11 cellular contexts compared by ENCODE assay signal in genomic region chr12:15629761-15630160, GRCh38.
DNase-seq lines count a peak whose midpoint lies in the region; ATAC-seq and TF ChIP-seq lines count a peak whose summit lies in the region.
"Had no signal": no experiment of that assay in that cellular context is flagged by ENCODE, and none has a peak within 500 bp of the region (broad histone marks: within the 10 kb centered on the region; RNA-seq: fewer than 3 reads in every experiment).

No MANE protein-coding gene starts in this region.

- TF ChIP-seq CTCF in gastroesophageal sphincter (IDR thresholded peaks at IDR 0.05): no peak

- peak overlapping the region; percentile 92 for H3K9ac ChIP-seq in skeletal muscle satellite cell (ENCODE audit: low read depth, low read length)

- peaks cover 4 to 8% (median 4%) of the 10 kb centered on the region in 3 donors for H3K27me3 Mint-ChIP-seq in immature natural killer cell (ENCODE audit: low read depth in 3 of 3)
- H3K27me3 Mint-ChIP-seq: activated naive CD8-positive, alpha-beta T cell treated with anti-CD3 and anti-CD28 coated beads for 36 hours had no signal

- H3K27ac ChIP-seq in angular gyrus (ENCODE audit: low read depth, low read length) (peak overlapping the region; percentile 49), gastroesophageal sphincter (peak overlapping the region; percentile 79 to 88 (median 86))

- ATAC-seq in gastroesophageal sphincter: no peak

- 45 to 47% methylated on average over 3 of the region's 3 CpGs for WGBS in gastroesophageal sphincter (ENCODE audit: low coverage in 1 of 2), 2 donors

- H3K4me3 ChIP-seq in gastroesophageal sphincter (no peak overlapping the region), skeletal muscle satellite cell (ENCODE audit: low read length) (peak overlapping the region; percentile 5)

- H3K36me3 Mint-ChIP-seq in immature natural killer cell: no peaks in the 10 kb centered on the region
- H3K36me3 Mint-ChIP-seq: activated naive CD8-positive, alpha-beta T cell treated with anti-CD3 and anti-CD28 coated beads for 36 hours had no signal

- DNase-seq in GM04503 (ENCODE audit: low read depth) (peak; percentile 47), immature natural killer cell (no peak), DMS 273 treated with DMSO at 0.1 percent for 48 hours (lab: John Stamatoyannopoulos, UW) (no peak), Kasumi-1 (lab: John Stamatoyannopoulos, UW) (no peak)
- DNase-seq in stimulated activated naive CD4-positive, alpha-beta T cell (lab: John Stamatoyannopoulos, UW): no peak
- DNase-seq: activated CD4-positive, alpha-beta T cell treated with anti-CD3 and anti-CD28 coated beads, Interleukin-2, amount 10 ng/mL, durations not matched to agents 24 days and 14 days; activated naive CD8-positive, alpha-beta T cell treated with anti-CD3 and anti-CD28 coated beads for 36 hours; NCI-H187 had no signal

- peaks cover 19 to 42% (median 23%) of the 10 kb centered on the region in 3 donors for H3K4me1 ChIP-seq in gastroesophageal sphincter
- peaks cover 87% of the 10 kb centered on the region for H3K4me1 ChIP-seq in skeletal muscle satellite cell (ENCODE audit: control insufficient read depth, insufficient read depth, low read length)

- H3K36me3 ChIP-seq in gastroesophageal sphincter (peaks cover 0 to 9% of the 10 kb centered on the region in 2 donors), skeletal muscle satellite cell (ENCODE audit: insufficient read depth, low read length) (peaks cover 70% of the 10 kb centered on the region)

- TF ChIP-seq POLR2A in gastroesophageal sphincter (IDR thresholded peaks at IDR 0.05): no peak

- no peaks in the 10 kb centered on the region for H3K27me3 ChIP-seq in gastroesophageal sphincter
- H3K27me3 ChIP-seq in skeletal muscle satellite cell (ENCODE audit: control insufficient read depth, insufficient read depth, low read length): no peaks in the 10 kb centered on the region

- no peak overlapping the region for H3K4me3 Mint-ChIP-seq in immature natural killer cell
- H3K4me3 Mint-ChIP-seq: activated CD4-positive, alpha-beta T cell treated with anti-CD3 and anti-CD28 coated beads, Interleukin-2, amount 10 ng/mL, durations not matched to agents 24 days and 14 days; activated naive CD8-positive, alpha-beta T cell treated with anti-CD3 and anti-CD28 coated beads for 36 hours had no signal

- H3K4me1 Mint-ChIP-seq in immature natural killer cell: no peaks in the 10 kb centered on the region
- H3K4me1 Mint-ChIP-seq: activated CD4-positive, alpha-beta T cell treated with anti-CD3 and anti-CD28 coated beads, Interleukin-2, amount 10 ng/mL, durations not matched to agents 24 days and 14 days had no signal

- H3K27ac Mint-ChIP-seq in immature natural killer cell: no peak overlapping the region
- H3K27ac Mint-ChIP-seq: activated CD4-positive, alpha-beta T cell treated with anti-CD3 and anti-CD28 coated beads, Interleukin-2, amount 10 ng/mL, durations not matched to agents 24 days and 14 days; activated naive CD8-positive, alpha-beta T cell treated with anti-CD3 and anti-CD28 coated beads for 36 hours had no signal

- no peaks in the 10 kb centered on the region for H3K9me3 ChIP-seq in gastroesophageal sphincter
- no peaks in the 10 kb centered on the region for H3K9me3 ChIP-seq in skeletal muscle satellite cell (replicated peaks; ENCODE audit: low read length)

- peaks cover 0 to 4% (median 0%) of the 10 kb centered on the region in 6 donors for H3K9me3 Mint-ChIP-seq in immature natural killer cell
- H3K9me3 Mint-ChIP-seq: activated CD4-positive, alpha-beta T cell treated with anti-CD3 and anti-CD28 coated beads, Interleukin-2, amount 10 ng/mL, durations not matched to agents 24 days and 14 days; activated naive CD8-positive, alpha-beta T cell treated with anti-CD3 and anti-CD28 coated beads for 36 hours had no signal

- no peak for TF ChIP-seq EP300 in gastroesophageal sphincter (IDR thresholded peaks at IDR 0.05)

- peak overlapping the region; percentile 41 for H3K4me2 ChIP-seq in skeletal muscle satellite cell (ENCODE audit: low read length)
